Comparison of ENCODE assay signal across 22 cellular contexts in genomic region chr2:1483551-1483950, GRCh38.
"Had no signal": no experiment of that assay in that cellular context is flagged by ENCODE, and none has a peak within 500 bp of the region (broad histone marks: within the 10 kb centered on the region; RNA-seq: fewer than 3 reads in every experiment).

No MANE protein-coding gene starts in this region.

- ATAC-seq: effector memory CD8-positive, alpha-beta T cell; gastroesophageal sphincter; left colon; right cardiac atrium; stimulated activated effector memory CD8-positive, alpha-beta T cell treated with anti-CD3 and anti-CD28 coated beads, Interleukin-12 subunit alpha, Interleukin-12 subunit beta, amount 100 ng/mL, for 72 hours; stimulated activated naive CD8-positive, alpha-beta T cell treated with anti-CD3 and anti-CD28 coated beads, Interleukin-15, Interleukin-2, amounts not matched to agents 100 U/mL and 50 U/mL, for 24 hours had no signal

- H3K27me3 Mint-ChIP-seq: dendritic cell treated with granulocyte-macrophage colony-stimulating factor and Interleukin-4, amounts not matched to agents 40 ng/mL and 50 ng/mL, for 4 days; naive thymus-derived CD4-positive, alpha-beta T cell had no signal

- H3K4me1 ChIP-seq: esophagus squamous epithelium, gastroesophageal sphincter, suprapubic skin, thyroid gland, uterus had no signal

- H3K9me3 ChIP-seq: esophagus squamous epithelium, gastroesophageal sphincter, neutrophil, suprapubic skin, thyroid gland, uterus had no signal

- H3K27ac ChIP-seq: epithelial cell of prostate, esophagus squamous epithelium, gastroesophageal sphincter, neutrophil, suprapubic skin, thyroid gland, uterus had no signal

- H3K36me3 Mint-ChIP-seq: naive thymus-derived CD4-positive, alpha-beta T cell; type B pancreatic cell had no signal

- H3K36me3 ChIP-seq: esophagus squamous epithelium, gastroesophageal sphincter, neutrophil, suprapubic skin, uterus had no signal

- DNase-seq: effector memory CD8-positive, alpha-beta T cell; esophagus squamous epithelium; foreskin fibroblast; kidney; left colon; mesendoderm; nephron progenitor cell; right cardiac atrium; stimulated activated CD4-positive, alpha-beta T cell treated with anti-CD3 and anti-CD28 coated beads, Interleukin-4, amount 100 ng/mL, for 1 hour; stimulated activated CD8-positive, alpha-beta memory T cell treated with anti-CD3 and anti-CD28 coated beads, Interleukin-4, amount 100 ng/mL, for 48 hours; stimulated activated naive CD8-positive, alpha-beta T cell treated with anti-CD3 and anti-CD28 coated beads, Interleukin-15, Interleukin-2, amounts not matched to agents 100 U/mL and 50 U/mL, for 24 hours; thyroid gland; uterus had no signal

- H3K4me3 ChIP-seq: esophagus squamous epithelium, gastroesophageal sphincter, smooth muscle cell, suprapubic skin, thyroid gland, uterus had no signal

- H3K4me3 Mint-ChIP-seq: dendritic cell treated with granulocyte-macrophage colony-stimulating factor and Interleukin-4, amounts not matched to agents 40 ng/mL and 50 ng/mL, for 4 days; effector memory CD8-positive, alpha-beta T cell; naive thymus-derived CD4-positive, alpha-beta T cell; nephron progenitor cell; stimulated activated effector memory CD8-positive, alpha-beta T cell treated with anti-CD3 and anti-CD28 coated beads, Interleukin-12 subunit alpha, Interleukin-12 subunit beta, amount 100 ng/mL, for 72 hours; type B pancreatic cell had no signal

- H3K27ac Mint-ChIP-seq: dendritic cell treated with granulocyte-macrophage colony-stimulating factor and Interleukin-4, amounts not matched to agents 40 ng/mL and 50 ng/mL, for 4 days; effector memory CD8-positive, alpha-beta T cell; nephron progenitor cell; stimulated activated effector memory CD8-positive, alpha-beta T cell treated with anti-CD3 and anti-CD28 coated beads, Interleukin-12 subunit alpha, Interleukin-12 subunit beta, amount 100 ng/mL, for 72 hours; type B pancreatic cell had no signal

- H3K4me2 ChIP-seq: smooth muscle cell had no signal

- H3K4me1 Mint-ChIP-seq: stimulated activated effector memory CD8-positive, alpha-beta T cell treated with anti-CD3 and anti-CD28 coated beads, Interleukin-12 subunit alpha, Interleukin-12 subunit beta, amount 100 ng/mL, for 72 hours had no signal

- H3K27me3 ChIP-seq: esophagus squamous epithelium, neutrophil, suprapubic skin, thyroid gland, uterus had no signal

- H3K9me3 Mint-ChIP-seq: dendritic cell treated with granulocyte-macrophage colony-stimulating factor and Interleukin-4, amounts not matched to agents 40 ng/mL and 50 ng/mL, for 4 days; effector memory CD8-positive, alpha-beta T cell; naive thymus-derived CD4-positive, alpha-beta T cell; nephron progenitor cell; stimulated activated effector memory CD8-positive, alpha-beta T cell treated with anti-CD3 and anti-CD28 coated beads, Interleukin-12 subunit alpha, Interleukin-12 subunit beta, amount 100 ng/mL, for 72 hours; type B pancreatic cell had no signal
